1 cellular context compared by ENCODE assay signal in genomic region chr9:21710792-21711191, GRCh38.
TF ChIP-seq lines count a peak whose summit lies in the region.

No MANE protein-coding gene starts in this region.

TF ChIP-seq in IMR-90, 13 proteins besides CTCF, POLR2A, EP300 and RAD21 (continued from another document):
- TF ChIP-seq, protein P1, sequence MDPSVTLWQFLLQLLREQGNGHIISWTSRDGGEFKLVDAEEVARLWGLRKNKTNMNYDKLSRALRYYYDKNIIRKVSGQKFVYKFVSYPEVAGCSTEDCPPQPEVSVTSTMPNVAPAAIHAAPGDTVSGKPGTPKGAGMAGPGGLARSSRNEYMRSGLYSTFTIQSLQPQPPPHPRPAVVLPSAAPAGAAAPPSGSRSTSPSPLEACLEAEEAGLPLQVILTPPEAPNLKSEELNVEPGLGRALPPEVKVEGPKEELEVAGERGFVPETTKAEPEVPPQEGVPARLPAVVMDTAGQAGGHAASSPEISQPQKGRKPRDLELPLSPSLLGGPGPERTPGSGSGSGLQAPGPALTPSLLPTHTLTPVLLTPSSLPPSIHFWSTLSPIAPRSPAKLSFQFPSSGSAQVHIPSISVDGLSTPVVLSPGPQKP (IDR thresholded peaks at IDR 0.05; ENCODE audit: borderline replicate concordance, low read depth, low read length), result no peak
- TF ChIP-seq MXI1 (IDR thresholded peaks at IDR 0.05; ENCODE audit: borderline replicate concordance, low read depth, low read length) (no peak), FOS (IDR thresholded peaks at IDR 0.05; ENCODE audit: low read depth, low read length) (no peak), MAFK (IDR thresholded peaks at IDR 0.05; ENCODE audit: low read depth, low read length) (no peak), NFE2L2 (IDR thresholded peaks at IDR 0.05; ENCODE audit: low read depth, low read length) (no peak), MAZ (IDR thresholded peaks at IDR 0.05; ENCODE audit: borderline replicate concordance, low read depth, low read length) (no peak)
TF ChIP-seq in IMR-90: peak in this region for 0.
